In the genomic region with DNA sequence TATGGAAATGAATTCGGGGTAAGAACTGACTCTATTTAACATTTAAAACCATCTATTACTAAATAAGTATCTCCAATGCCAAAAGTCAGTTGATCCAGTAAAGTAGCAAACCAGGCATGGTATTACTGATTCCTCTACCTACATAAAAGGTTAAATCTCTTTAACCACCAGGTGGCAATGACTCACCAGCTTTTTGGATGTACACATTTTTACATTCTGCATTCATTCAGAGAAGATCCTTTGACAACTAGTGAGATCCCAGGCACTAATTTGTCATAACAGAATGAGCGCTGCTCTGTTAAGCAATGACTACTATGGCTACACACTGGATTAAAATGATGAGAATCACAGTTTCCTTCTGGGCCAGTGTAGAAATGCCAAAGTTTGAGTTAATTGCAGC, we compare ENCODE assay signal across 1 cellular context.
TF ChIP-seq lines count a peak whose summit lies in the region.

No MANE protein-coding gene starts in this region.

TF ChIP-seq in SK-N-SH treated with all-trans-retinoic acid at 6 μM for 48 hours, 23 proteins besides CTCF, POLR2A, EP300 and RAD21 (continued from another document):
- TF ChIP-seq, protein P1, sequence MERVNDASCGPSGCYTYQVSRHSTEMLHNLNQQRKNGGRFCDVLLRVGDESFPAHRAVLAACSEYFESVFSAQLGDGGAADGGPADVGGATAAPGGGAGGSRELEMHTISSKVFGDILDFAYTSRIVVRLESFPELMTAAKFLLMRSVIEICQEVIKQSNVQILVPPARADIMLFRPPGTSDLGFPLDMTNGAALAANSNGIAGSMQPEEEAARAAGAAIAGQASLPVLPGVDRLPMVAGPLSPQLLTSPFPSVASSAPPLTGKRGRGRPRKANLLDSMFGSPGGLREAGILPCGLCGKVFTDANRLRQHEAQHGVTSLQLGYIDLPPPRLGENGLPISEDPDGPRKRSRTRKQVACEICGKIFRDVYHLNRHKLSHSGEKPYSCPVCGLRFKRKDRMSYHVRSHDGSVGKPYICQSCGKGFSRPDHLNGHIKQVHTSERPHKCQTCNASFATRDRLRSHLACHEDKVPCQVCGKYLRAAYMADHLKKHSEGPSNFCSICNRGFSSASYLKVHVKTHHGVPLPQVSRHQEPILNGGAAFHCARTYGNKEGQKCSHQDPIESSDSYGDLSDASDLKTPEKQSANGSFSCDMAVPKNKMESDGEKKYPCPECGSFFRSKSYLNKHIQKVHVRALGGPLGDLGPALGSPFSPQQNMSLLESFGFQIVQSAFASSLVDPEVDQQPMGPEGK (CRISPR knock-in tag; IDR thresholded peaks at IDR 0.05; ENCODE audit: borderline replicate concordance) = no peak
- no peak for TF ChIP-seq SNAI2 (CRISPR knock-in tag; IDR thresholded peaks at IDR 0.05)
- no peak for TF ChIP-seq ARNTL (CRISPR knock-in tag; IDR thresholded peaks at IDR 0.05; ENCODE audit: borderline replicate concordance, low read depth)
- no peak for TF ChIP-seq ESRRG (CRISPR knock-in tag; IDR thresholded peaks at IDR 0.05)
